9 cellular contexts compared by ENCODE assay signal in genomic region chr12:442235-442884, GRCh38. TPM values are rescaled to one million over a fixed set of nuclear protein-coding genes. Genes with fewer than 3 reads are reported as not detected.
DNase-seq lines count a peak whose midpoint lies in the region; ATAC-seq, FAIRE-seq and TF ChIP-seq lines count a peak whose summit lies in the region.
"Had no signal": no experiment of that assay in that cellular context is flagged by ENCODE, and none has a peak within 500 bp of the region (broad histone marks: within the 10 kb centered on the region; RNA-seq: fewer than 3 reads in every experiment).

No MANE protein-coding gene starts in this region.

- intact Hi-C loops in A673 (cut with micrococcal nuclease; ENCODE audit: unreplicated experiment) = loop anchor here (1.0 kb wide), 1 partner anchor 105 kb away; no protein-coding TSS in a partner anchor

- H3K9me3 ChIP-seq in A673 (ENCODE audit: low read depth, low read length, poor library complexity, severe bottlenecking) = no peaks in the 10 kb centered on the region

- H3K4me1 Mint-ChIP-seq in activated CD8-positive, alpha-beta T cell treated with anti-CD3 and anti-CD28 coated beads, Interleukin-2, amount 10 ng/mL, durations not matched to agents 7 days and 5 days (ENCODE audit: low read depth) = no peaks in the 10 kb centered on the region
- H3K4me1 Mint-ChIP-seq in natural killer cell treated with Interleukin-12 subunit alpha and Interleukin-12 subunit beta and Interleukin-15 and Interleukin-18, amount 100 ng/mL, for 72 hours (ENCODE audit: low read depth in 2 of 2) = peaks cover 0 to 3% of the 10 kb centered on the region in 2 donors
- H3K4me1 Mint-ChIP-seq: memory B cell had no signal

- H3K27ac Mint-ChIP-seq in activated CD8-positive, alpha-beta T cell treated with anti-CD3 and anti-CD28 coated beads, Interleukin-2, amount 10 ng/mL, durations not matched to agents 7 days and 5 days = no peak overlapping the region
- no peak overlapping the region for H3K27ac Mint-ChIP-seq in natural killer cell treated with Interleukin-12 subunit alpha and Interleukin-12 subunit beta and Interleukin-15 and Interleukin-18, amount 100 ng/mL, for 72 hours
- H3K27ac Mint-ChIP-seq: memory B cell had no signal

- H3K36me3 ChIP-seq in A673 (ENCODE audit: insufficient read depth, low read length, poor library complexity, severe bottlenecking) = peaks cover 34% of the 10 kb centered on the region

- peak; percentile 80 for TF ChIP-seq CTCF in A673 (conservative IDR thresholded peaks at IDR 0.05; ENCODE audit: low read depth, low read length)

- no peaks in the 10 kb centered on the region for H3K4me1 ChIP-seq in A673 (ENCODE audit: insufficient read depth, low read length, poor library complexity, severe bottlenecking)

- no peak overlapping the region for H3K4me3 ChIP-seq in A673 (ENCODE audit: low read depth, low read length, poor library complexity, severe bottlenecking)

- H3K9me3 Mint-ChIP-seq in activated CD8-positive, alpha-beta T cell treated with anti-CD3 and anti-CD28 coated beads, Interleukin-2, amount 10 ng/mL, durations not matched to agents 7 days and 5 days (ENCODE audit: insufficient read depth) = no peaks in the 10 kb centered on the region
- H3K9me3 Mint-ChIP-seq in natural killer cell treated with Interleukin-12 subunit alpha and Interleukin-12 subunit beta and Interleukin-15 and Interleukin-18, amount 100 ng/mL, for 72 hours = no peaks in the 10 kb centered on the region
- H3K9me3 Mint-ChIP-seq: memory B cell had no signal

- H3K36me3 Mint-ChIP-seq in activated CD8-positive, alpha-beta T cell treated with anti-CD3 and anti-CD28 coated beads, Interleukin-2, amount 10 ng/mL, durations not matched to agents 7 days and 5 days (ENCODE audit: low read depth) = peaks cover 13% of the 10 kb centered on the region
- peaks cover 14% of the 10 kb centered on the region for H3K36me3 Mint-ChIP-seq in natural killer cell treated with Interleukin-12 subunit alpha and Interleukin-12 subunit beta and Interleukin-15 and Interleukin-18, amount 100 ng/mL, for 72 hours

- TSS peak; percentile 48 for BruUV-seq in A673 (replicated peaks; lab: Mats Ljungman, UMichigan)

- H3K4me3 Mint-ChIP-seq in activated CD8-positive, alpha-beta T cell treated with anti-CD3 and anti-CD28 coated beads, Interleukin-2, amount 10 ng/mL, durations not matched to agents 7 days and 5 days = no peak overlapping the region
- no peak overlapping the region for H3K4me3 Mint-ChIP-seq in natural killer cell treated with Interleukin-12 subunit alpha and Interleukin-12 subunit beta and Interleukin-15 and Interleukin-18, amount 100 ng/mL, for 72 hours
- H3K4me3 Mint-ChIP-seq: memory B cell had no signal

- H3K27ac ChIP-seq in A673 (ENCODE audit: low read depth, low read length, poor library complexity, severe bottlenecking) = no peak overlapping the region

- CTCF ChIA-PET in A673 (lab: Charles Lee) = interaction anchor here (0.6 to 1.3 kb wide), 6 partner anchors 12 to 105 kb away, joined by 3 to 6 read pairs (median 4); no protein-coding TSS in a partner anchor
- CTCF ChIA-PET in activated CD8-positive, alpha-beta T cell treated with anti-CD3 and anti-CD28 coated beads, Interleukin-2, amount 10 ng/mL, durations not matched to agents 7 days and 5 days (lab: Charles Lee) = interaction anchor here (0.7 to 3.7 kb wide), 22 partner anchors 8 to 1521 kb away, joined by 3 to 22 read pairs (median 4); partner anchors contain the start of gene CCDC77

- H3K27me3 Mint-ChIP-seq in activated CD8-positive, alpha-beta T cell treated with anti-CD3 and anti-CD28 coated beads, Interleukin-2, amount 10 ng/mL, durations not matched to agents 7 days and 5 days (ENCODE audit: low read depth) = no peaks in the 10 kb centered on the region
- H3K27me3 Mint-ChIP-seq in natural killer cell treated with Interleukin-12 subunit alpha and Interleukin-12 subunit beta and Interleukin-15 and Interleukin-18, amount 100 ng/mL, for 72 hours = no peaks in the 10 kb centered on the region

- DNase-seq in A673 (ENCODE audit: low spot score) (peak; percentile 74), NCI-H146 (lab: John Stamatoyannopoulos, UW) (peak; percentile 22), fibroblast of gingiva (ENCODE audit: low read depth) (peak; percentile 4)
- peak; percentile 55 for DNase-seq in activated CD8-positive, alpha-beta T cell treated with anti-CD3 and anti-CD28 coated beads, Interleukin-2, amount 10 ng/mL, durations not matched to agents 7 days and 5 days
- DNase-seq in natural killer cell treated with Interleukin-12 subunit alpha and Interleukin-12 subunit beta and Interleukin-15 and Interleukin-18, amount 100 ng/mL, for 72 hours (ENCODE audit: low spot score) = peak; percentile 54

- POLR2A ChIA-PET in A673 (lab: Charles Lee; ENCODE audit: low non-redundant PET) = no interaction called here
- POLR2A ChIA-PET in activated CD8-positive, alpha-beta T cell treated with anti-CD3 and anti-CD28 coated beads, Interleukin-2, amount 10 ng/mL, durations not matched to agents 7 days and 5 days (lab: Charles Lee) = interaction anchor here (0.6 to 1.0 kb wide), 2 partner anchors 109 to 1465 kb away, joined by 3 read pairs; no protein-coding TSS in a partner anchor

- FAIRE-seq in G401.6 (lab: Jason Lieb, UNC) = peak; percentile 76

- peak; percentile 36 for ATAC-seq in activated CD8-positive, alpha-beta T cell treated with anti-CD3 and anti-CD28 coated beads, Interleukin-2, amount 10 ng/mL, durations not matched to agents 7 days and 5 days
- no peak for ATAC-seq in natural killer cell treated with Interleukin-12 subunit alpha and Interleukin-12 subunit beta and Interleukin-15 and Interleukin-18, amount 100 ng/mL, for 72 hours
- no peak for ATAC-seq in HG03521 (IDR thresholded peaks at IDR 0.05; ENCODE audit: unreplicated experiment)
- ATAC-seq in GM18519 (IDR thresholded peaks at IDR 0.05; ENCODE audit: low FRiP score, unreplicated experiment) = no peak

- no peaks in the 10 kb centered on the region for H3K27me3 ChIP-seq in A673 (replicated peaks; ENCODE audit: insufficient read depth, low read depth, low read length, poor library complexity)

RNA-seq across cellular contexts. Expression of gene B4GALNT3, which starts 17.4 kb away (rescaled TPM):
- total RNA-seq in A673 (2021) = 19.4 and 20.2 TPM in 2 replicates
- total RNA-seq in activated CD8-positive, alpha-beta T cell treated with anti-CD3 and anti-CD28 coated beads, Interleukin-2, amount 10 ng/mL, durations not matched to agents 7 days and 5 days = 10 to 100 TPM; 10.9 to 11.1 TPM
- total RNA-seq in natural killer cell treated with Interleukin-12 subunit alpha and Interleukin-12 subunit beta and Interleukin-15 and Interleukin-18, amount 100 ng/mL, for 72 hours = 10 to 100 TPM; 14.1 to 20.6 TPM

RNA-seq across cellular contexts. Expression of gene CCDC77, which starts 40.9 kb away (rescaled TPM):
- total RNA-seq in A673 (2021) = 43.3 and 44.4 TPM in 2 replicates
- total RNA-seq in activated CD8-positive, alpha-beta T cell treated with anti-CD3 and anti-CD28 coated beads, Interleukin-2, amount 10 ng/mL, durations not matched to agents 7 days and 5 days = 10 to 100 TPM; 16.8 to 18.9 TPM
- total RNA-seq in natural killer cell treated with Interleukin-12 subunit alpha and Interleukin-12 subunit beta and Interleukin-15 and Interleukin-18, amount 100 ng/mL, for 72 hours = 10 to 100 TPM; 13.4 to 23.4 TPM

RNA-seq across cellular contexts. Expression of gene KDM5A, which starts 53.2 kb away (rescaled TPM):
- 68.8 and 73.3 TPM in 2 replicates for total RNA-seq in A673 (2021)
- 10 to 100 TPM; 81.5 to 87.7 TPM for total RNA-seq in activated CD8-positive, alpha-beta T cell treated with anti-CD3 and anti-CD28 coated beads, Interleukin-2, amount 10 ng/mL, durations not matched to agents 7 days and 5 days
- total RNA-seq in natural killer cell treated with Interleukin-12 subunit alpha and Interleukin-12 subunit beta and Interleukin-15 and Interleukin-18, amount 100 ng/mL, for 72 hours = 100 to 1,000 TPM; 109 to 124 TPM

Comparison
In these comparisons a context has a peak if more than half of its experiments do, and no peak if none do; other contexts are left out.
1. DNase-seq: peak in every context shown above with its lines; median percentile 74 in A673; 55 in activated CD8-positive, alpha-beta T cell treated with anti-CD3 and anti-CD28 coated beads, Interleukin-2, amount 10 ng/mL, durations not matched to agents 7 days and 5 days; 54 in natural killer cell treated with Interleukin-12 subunit alpha and Interleukin-12 subunit beta and Interleukin-15 and Interleukin-18, amount 100 ng/mL, for 72 hours; 22 in NCI-H146; 4 in fibroblast of gingiva.